8 cellular contexts compared by ENCODE assay signal in genomic region chr16:14529010-14529669, GRCh38.
DNase-seq lines count a peak whose midpoint lies in the region; ATAC-seq, FAIRE-seq and TF ChIP-seq lines count a peak whose summit lies in the region.

No MANE protein-coding gene starts in this region.

- H3K36me3 ChIP-seq in bronchial epithelial cell (ENCODE audit: control insufficient read depth, insufficient read depth, low read length): peaks cover 3% of the 10 kb centered on the region

- DNase-seq in AG08395 (ENCODE audit: low spot score) (peak; percentile 75), GM20000 (ENCODE audit: low spot score) (peak; percentile 75), NCI-H2081 treated with DMSO at 0.1 percent for 48 hours (lab: John Stamatoyannopoulos, UW) (peak; percentile 25), bronchial epithelial cell (ENCODE audit: low read depth) (peak; percentile 85)
- peak; percentile 46 for DNase-seq in stimulated activated CD4-positive, alpha-beta T cell treated with anti-CD3 and anti-CD28 coated beads, Interleukin-12 subunit alpha, Interleukin-12 subunit beta, amount 100 ng/mL, for 4 hours

- no peak overlapping the region for H3K4me3 ChIP-seq in bronchial epithelial cell (ENCODE audit: low read depth, low read length)

- no peak for ATAC-seq in GM18505 (IDR thresholded peaks at IDR 0.05; ENCODE audit: unreplicated experiment)

- peak; percentile 20 for TF ChIP-seq CTCF in GM20000 (IDR thresholded peaks at IDR 0.05; ENCODE audit: extremely low read depth, missing control alignments)
- TF ChIP-seq CTCF in bronchial epithelial cell (IDR thresholded peaks at IDR 0.05; ENCODE audit: insufficient read depth, low read length, severe bottlenecking): peak; percentile 65

- TF ChIP-seq POLR2A in GM18505 (IDR thresholded peaks at IDR 0.05; ENCODE audit: borderline replicate concordance, extremely low read depth, insufficient read depth, insufficient read length): no peak

- FAIRE-seq in TTC549 (lab: Jason Lieb, UNC) (peak; percentile 87), bronchial epithelial cell (lab: Jason Lieb, UNC) (peak; percentile 13), islet of Langerhans (lab: Jason Lieb, UNC) (peak; percentile 96)

- no peaks in the 10 kb centered on the region for H3K27me3 ChIP-seq in bronchial epithelial cell (ENCODE audit: control insufficient read depth, insufficient read depth, low read length)

Comparison
In these comparisons a context has a peak if more than half of its experiments do, and no peak if none do; other contexts are left out.
1. DNase-seq: peak in every context shown above with its lines; median percentile 85 in bronchial epithelial cell; 75 in AG08395; 75 in GM20000; 46 in stimulated activated CD4-positive, alpha-beta T cell treated with anti-CD3 and anti-CD28 coated beads, Interleukin-12 subunit alpha, Interleukin-12 subunit beta, amount 100 ng/mL, for 4 hours; 25 in NCI-H2081 treated with DMSO at 0.1 percent for 48 hours.